Comparison of ENCODE assay signal across 8 cellular contexts in the genomic region with DNA sequence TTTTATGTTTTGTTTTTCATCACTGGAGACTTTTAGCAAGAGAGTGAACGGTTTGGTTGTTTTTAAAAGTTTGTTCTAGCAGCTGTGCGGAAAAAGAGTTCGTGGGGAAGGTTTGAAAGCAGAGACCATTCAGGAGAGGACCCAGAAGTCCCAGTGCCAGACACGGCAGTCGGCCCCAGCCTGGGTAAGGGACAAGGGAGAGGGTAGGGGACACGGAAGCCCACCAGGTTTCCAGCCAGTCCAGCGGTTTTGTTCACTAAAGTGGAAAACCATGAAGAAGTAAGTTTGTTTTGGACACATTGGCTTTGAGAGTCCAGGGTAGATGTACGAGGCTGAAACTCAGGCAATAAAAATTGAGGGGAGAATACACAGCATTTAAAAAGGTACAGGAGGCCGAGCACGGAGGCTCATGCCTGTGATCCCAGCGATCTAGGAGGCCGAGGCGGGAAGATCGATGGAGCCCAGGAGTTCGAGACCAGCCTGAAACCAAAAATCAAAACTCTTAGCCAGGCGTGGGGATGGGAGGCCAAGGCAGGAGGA. TPM values are rescaled to one million over a fixed set of nuclear protein-coding genes. Genes with fewer than 3 reads are reported as not detected.
DNase-seq lines count a peak whose midpoint lies in the region; ATAC-seq and TF ChIP-seq lines count a peak whose summit lies in the region.

No MANE protein-coding gene starts in this region.

- H3K4me3 Mint-ChIP-seq in activated B cell treated with CpG ODN at 0.5 μM for 24 hours, result peak overlapping the region; percentile 88

- no peaks in the 10 kb centered on the region; the same call in 1 of the 2 replicates for H3K36me3 ChIP-seq in H7 (replicated peaks; ENCODE audit: control insufficient read depth, insufficient read depth, low read length)

- H3K27me3 ChIP-seq in H7 (ENCODE audit: control insufficient read depth, insufficient read depth, low read length), result no peaks in the 10 kb centered on the region
- H3K27me3 ChIP-seq in right cardiac atrium (ENCODE audit: control insufficient read depth, insufficient read depth), result no peaks in the 10 kb centered on the region

- H3K27me3 Mint-ChIP-seq in activated B cell treated with CpG ODN at 0.5 μM for 24 hours, result no peaks in the 10 kb centered on the region

- no peak for DNase-seq in H7
- no peak for DNase-seq in activated B cell treated with CpG ODN at 0.5 μM for 24 hours
- no peak for DNase-seq in right cardiac atrium
- no peak for DNase-seq in kidney tubule cell (ENCODE audit: low spot score)
- DNase-seq in NCI-H82 (lab: John Stamatoyannopoulos, UW), result no peak
- DNase-seq in NAMALWA (ENCODE audit: low spot score), result no peak

- CTCF ChIA-PET in activated B cell treated with CpG ODN at 0.5 μM for 24 hours (lab: Charles Lee), result no interaction called here

- H3K9me3 Mint-ChIP-seq in activated B cell treated with CpG ODN at 0.5 μM for 24 hours, result no peaks in the 10 kb centered on the region

- no peak for TF ChIP-seq CTCF in activated B cell treated with CpG ODN at 0.5 μM for 24 hours (IDR thresholded peaks at IDR 0.05)

- peaks cover 11% of the 10 kb centered on the region for H3K36me3 Mint-ChIP-seq in activated B cell treated with CpG ODN at 0.5 μM for 24 hours (ENCODE audit: low read depth)

- intact Hi-C loops in activated B cell treated with CpG ODN at 0.5 μM for 24 hours (cut with micrococcal nuclease), result no loop called here
- intact Hi-C loops in right cardiac atrium (cut with DNase I), result no loop called here

- peak overlapping the region; percentile 77 for H3K27ac ChIP-seq in right cardiac atrium (ENCODE audit: low read length)
- peak overlapping the region in 18 of 21 experiments; percentile 37 to 90 (median 74) for H3K27ac ChIP-seq in skin epidermis

- ATAC-seq in activated B cell treated with CpG ODN at 0.5 μM for 24 hours (ENCODE audit: low read depth), result no peak
- no peak for ATAC-seq in right cardiac atrium
- ATAC-seq in HG03520 (IDR thresholded peaks at IDR 0.05; ENCODE audit: unreplicated experiment), result no peak

- POLR2A ChIA-PET in activated B cell treated with CpG ODN at 0.5 μM for 24 hours (lab: Charles Lee), result no interaction called here

- H3K4me3 ChIP-seq in H7 (ENCODE audit: insufficient read depth, low read depth, low read length) (peak overlapping the region; percentile 42), right cardiac atrium (ENCODE audit: low read length) (peak overlapping the region; percentile 5), skin epidermis (peak overlapping the region; percentile 20 to 92 (median 79))

- WGBS in right cardiac atrium, result 82% methylated on average over 16 of the region's 16 CpGs

- no peaks in the 10 kb centered on the region for H3K9me3 ChIP-seq in right cardiac atrium (ENCODE audit: control insufficient read depth, low read length)

- H3K4me1 Mint-ChIP-seq in activated B cell treated with CpG ODN at 0.5 μM for 24 hours, result peaks cover 44% of the 10 kb centered on the region

- no peaks in the 10 kb centered on the region for H3K4me1 ChIP-seq in right cardiac atrium (ENCODE audit: control insufficient read depth, insufficient read depth, low read length)

- H3K27ac Mint-ChIP-seq in activated B cell treated with CpG ODN at 0.5 μM for 24 hours, result peak overlapping the region; percentile 91

RNA-seq across cellular contexts. Expression of gene RFLNB, which starts 36.4 kb away (rescaled TPM):
- total RNA-seq in H7 (2014; rRNA removed; shearing (Covaris generic)), result 21.1 and 22.0 TPM in 2 replicates
- total RNA-seq in activated B cell treated with CpG ODN at 0.5 μM for 24 hours (4.6 and 4.7 TPM in 2 replicates), right cardiac atrium (10 to 100 TPM; 14.0 to 28.7 (median 17.2) TPM)
- 19.2 TPM for polyA plus RNA-seq in right cardiac atrium

RNA-seq across cellular contexts. Expression of gene RPH3AL, which starts 56.8 kb away (rescaled TPM):
- total RNA-seq in H7 (2014; rRNA removed; shearing (Covaris generic)), result 1.3 and 2.8 TPM in 2 replicates
- 5.2 and 6.0 TPM in 2 replicates for total RNA-seq in activated B cell treated with CpG ODN at 0.5 μM for 24 hours
- 10 to 100 TPM in 2 of 4 donors, 1 to 10 TPM in 2; 4.7 to 11.5 (median 10.2) TPM for total RNA-seq in right cardiac atrium
- polyA plus RNA-seq in right cardiac atrium, result 6.7 TPM

Comparison
In these comparisons a context has a peak if more than half of its experiments do, and no peak if none do; other contexts are left out.
1. H3K4me3 ChIP-seq: peak in every context shown above with its lines; median percentile 79 in skin epidermis; 42 in H7; 5 in right cardiac atrium.